In genomic region chr7:152177696-152178404, GRCh38 we compare ENCODE assay signal across 1 cellular context.
TF ChIP-seq lines count a peak whose summit lies in the region.

No MANE protein-coding gene starts in this region.

TF ChIP-seq in SK-N-SH treated with all-trans-retinoic acid at 6 μM for 48 hours, 23 proteins besides CTCF, POLR2A, EP300 and RAD21 (continued from another document):
- TF ChIP-seq, protein P1, sequence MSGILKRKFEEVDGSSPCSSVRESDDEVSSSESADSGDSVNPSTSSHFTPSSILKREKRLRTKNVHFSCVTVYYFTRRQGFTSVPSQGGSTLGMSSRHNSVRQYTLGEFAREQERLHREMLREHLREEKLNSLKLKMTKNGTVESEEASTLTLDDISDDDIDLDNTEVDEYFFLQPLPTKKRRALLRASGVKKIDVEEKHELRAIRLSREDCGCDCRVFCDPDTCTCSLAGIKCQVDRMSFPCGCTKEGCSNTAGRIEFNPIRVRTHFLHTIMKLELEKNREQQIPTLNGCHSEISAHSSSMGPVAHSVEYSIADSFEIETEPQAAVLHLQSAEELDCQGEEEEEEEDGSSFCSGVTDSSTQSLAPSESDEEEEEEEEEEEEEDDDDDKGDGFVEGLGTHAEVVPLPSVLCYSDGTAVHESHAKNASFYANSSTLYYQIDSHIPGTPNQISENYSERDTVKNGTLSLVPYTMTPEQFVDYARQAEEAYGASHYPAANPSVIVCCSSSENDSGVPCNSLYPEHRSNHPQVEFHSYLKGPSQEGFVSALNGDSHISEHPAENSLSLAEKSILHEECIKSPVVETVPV (CRISPR knock-in tag; IDR thresholded peaks at IDR 0.05) = no peak
- no peak for TF ChIP-seq ARNTL (CRISPR knock-in tag; IDR thresholded peaks at IDR 0.05; ENCODE audit: borderline replicate concordance, low read depth)
- TF ChIP-seq CSDC2 (CRISPR knock-in tag; IDR thresholded peaks at IDR 0.05) = no peak
- TF ChIP-seq ZFP30 (CRISPR knock-in tag; IDR thresholded peaks at IDR 0.05) = no peak
- TF ChIP-seq ZNF8 (CRISPR knock-in tag; IDR thresholded peaks at IDR 0.05) = no peak
